28 cellular contexts compared by ENCODE assay signal in genomic region chr3:151564261-151564660, GRCh38.
"Had no signal": no experiment of that assay in that cellular context is flagged by ENCODE, and none has a peak within 500 bp of the region (broad histone marks: within the 10 kb centered on the region; RNA-seq: fewer than 3 reads in every experiment).

No MANE protein-coding gene starts in this region.

- H3K27me3 ChIP-seq: left lung, pancreas, sigmoid colon, spleen, suprapubic skin, tibial artery, upper lobe of right lung had no signal

- H3K9me3 ChIP-seq: left lung, lower lobe of right lung, mucosa of descending colon, pancreas, prostate gland, sigmoid colon, spleen, suprapubic skin, thoracic aorta, tibial artery, upper lobe of right lung had no signal

- H3K9me3 Mint-ChIP-seq: immature natural killer cell; naive thymus-derived CD4-positive, alpha-beta T cell; natural killer cell treated with Interleukin-12 subunit alpha and Interleukin-12 subunit beta and Interleukin-15 and Interleukin-18, amount 100 ng/mL, for 72 hours; stimulated activated effector memory CD8-positive, alpha-beta T cell treated with anti-CD3 and anti-CD28 coated beads, Interleukin-12 subunit alpha, Interleukin-12 subunit beta, amount 100 ng/mL, for 72 hours; stimulated activated naive CD8-positive, alpha-beta T cell treated with anti-CD3 and anti-CD28 coated beads, Interleukin-15, Interleukin-2, amounts not matched to agents 100 ng/mL and 50 ng/mL, for 24 hours had no signal

- H3K36me3 ChIP-seq: left lung, lower lobe of right lung, pancreas, prostate gland, sigmoid colon, spleen, suprapubic skin, thoracic aorta, tibial artery, upper lobe of right lung had no signal

- H3K27me3 Mint-ChIP-seq: stimulated activated naive CD8-positive, alpha-beta T cell treated with anti-CD3 and anti-CD28 coated beads, Interleukin-15, Interleukin-2, amounts not matched to agents 100 ng/mL and 50 ng/mL, for 24 hours had no signal

- DNase-seq: hypothalamus; immature natural killer cell; kidney; left colon; left lung; lower lobe of right lung; mammary epithelial cell; midbrain; mucosa of descending colon; naive thymus-derived CD4-positive, alpha-beta T cell; pancreas; posterior cingulate gyrus; retina; right cardiac atrium; sigmoid colon; small intestine; spleen; stimulated activated CD4-positive, alpha-beta T cell treated with anti-CD3 and anti-CD28 coated beads, Interleukin-4, amount 100 ng/mL, for 24 hours; stimulated activated naive CD4-positive, alpha-beta T cell; tibial artery; trophoblast cell; upper lobe of right lung had no signal

- H3K4me3 Mint-ChIP-seq: immature natural killer cell; naive thymus-derived CD4-positive, alpha-beta T cell; natural killer cell treated with Interleukin-12 subunit alpha and Interleukin-12 subunit beta and Interleukin-15 and Interleukin-18, amount 100 ng/mL, for 72 hours; stimulated activated effector memory CD8-positive, alpha-beta T cell treated with anti-CD3 and anti-CD28 coated beads, Interleukin-12 subunit alpha, Interleukin-12 subunit beta, amount 100 ng/mL, for 72 hours; stimulated activated naive CD8-positive, alpha-beta T cell treated with anti-CD3 and anti-CD28 coated beads, Interleukin-15, Interleukin-2, amounts not matched to agents 100 ng/mL and 50 ng/mL, for 24 hours had no signal

- H3K4me1 ChIP-seq: pancreas, prostate gland, sigmoid colon, spleen, suprapubic skin had no signal

- H3K4me3 ChIP-seq: left lung, lower lobe of right lung, mucosa of descending colon, pancreas, prostate gland, sigmoid colon, spleen, suprapubic skin, thoracic aorta, tibial artery, upper lobe of right lung had no signal

- H3K36me3 Mint-ChIP-seq: immature natural killer cell; naive thymus-derived CD4-positive, alpha-beta T cell; natural killer cell treated with Interleukin-12 subunit alpha and Interleukin-12 subunit beta and Interleukin-15 and Interleukin-18, amount 100 ng/mL, for 72 hours; stimulated activated effector memory CD8-positive, alpha-beta T cell treated with anti-CD3 and anti-CD28 coated beads, Interleukin-12 subunit alpha, Interleukin-12 subunit beta, amount 100 ng/mL, for 72 hours had no signal

- H3K27ac Mint-ChIP-seq: immature natural killer cell; naive thymus-derived CD4-positive, alpha-beta T cell; natural killer cell treated with Interleukin-12 subunit alpha and Interleukin-12 subunit beta and Interleukin-15 and Interleukin-18, amount 100 ng/mL, for 72 hours; stimulated activated effector memory CD8-positive, alpha-beta T cell treated with anti-CD3 and anti-CD28 coated beads, Interleukin-12 subunit alpha, Interleukin-12 subunit beta, amount 100 ng/mL, for 72 hours; stimulated activated naive CD8-positive, alpha-beta T cell treated with anti-CD3 and anti-CD28 coated beads, Interleukin-15, Interleukin-2, amounts not matched to agents 100 ng/mL and 50 ng/mL, for 24 hours had no signal

- H3K27ac ChIP-seq: left lung, lower lobe of right lung, pancreas, prostate gland, sigmoid colon, spleen, suprapubic skin, thoracic aorta, tibial artery, upper lobe of right lung had no signal

- H3K4me1 Mint-ChIP-seq: immature natural killer cell; naive thymus-derived CD4-positive, alpha-beta T cell; stimulated activated effector memory CD8-positive, alpha-beta T cell treated with anti-CD3 and anti-CD28 coated beads, Interleukin-12 subunit alpha, Interleukin-12 subunit beta, amount 100 ng/mL, for 72 hours had no signal

- ATAC-seq: left colon; left lung; lower lobe of right lung; mucosa of descending colon; naive thymus-derived CD4-positive, alpha-beta T cell; natural killer cell treated with Interleukin-12 subunit alpha and Interleukin-12 subunit beta and Interleukin-15 and Interleukin-18, amount 100 ng/mL, for 72 hours; pancreas; right cardiac atrium; stimulated activated effector memory CD8-positive, alpha-beta T cell treated with anti-CD3 and anti-CD28 coated beads, Interleukin-12 subunit alpha, Interleukin-12 subunit beta, amount 100 ng/mL, for 72 hours; upper lobe of right lung had no signal
